23 cellular contexts compared by ENCODE assay signal in genomic region chr13:89205856-89206255, GRCh38.
A peak's percentile ranks its signal among the peaks of the same experiment; 100 is the strongest.
DNase-seq lines count a peak whose midpoint lies in the region; ATAC-seq and TF ChIP-seq lines count a peak whose summit lies in the region.
"Had no signal": no experiment of that assay in that cellular context is flagged by ENCODE, and none has a peak within 500 bp of the region (broad histone marks: within the 10 kb centered on the region; RNA-seq: fewer than 3 reads in every experiment).

No MANE protein-coding gene starts in this region.

- TF ChIP-seq CTCF in OCI-LY3 (IDR thresholded peaks at IDR 0.05; ENCODE audit: low read depth, low read length): no peak
- no peak for TF ChIP-seq CTCF in epithelial cell of esophagus (IDR thresholded peaks at IDR 0.05; ENCODE audit: insufficient read depth, low read depth, low read length, missing control alignments)
- TF ChIP-seq CTCF in GM13977 (IDR thresholded peaks at IDR 0.05; ENCODE audit: extremely low read depth, insufficient read depth, missing control alignments): no peak

- in situ Hi-C loops in GM13977 (cut with MboI; ENCODE audit: low pct_unique_long_range_greater_than_20kb, low sequenced_read_pairs, unreplicated experiment): no loop called here

- DNase-seq in SKM-1 (lab: John Stamatoyannopoulos, UW; ENCODE audit: unreplicated experiment) (peak; percentile 9), SKM-1 treated with dmso at 0.1 percent for 144 hours (lab: John Stamatoyannopoulos, UW; ENCODE audit: unreplicated experiment) (no peak), epithelial cell of esophagus (ENCODE audit: low read depth) (peak; percentile 59), GM13977 (ENCODE audit: low spot score) (no peak)
- DNase-seq in activated naive CD8-positive, alpha-beta T cell treated with anti-CD3 and anti-CD28 coated beads, Interleukin-2, amount 50 U/mL, for 24 hours: no peak
- DNase-seq in activated CD4-positive, alpha-beta T cell treated with anti-CD3 and anti-CD28 coated beads, Interleukin-2, amount 10 ng/mL, durations not matched to agents 7 days and 5 days: no peak
- DNase-seq: 8988T; CD8-positive, alpha-beta T cell; DND-41; GDM1; H7; NCI-H1048; NCI-H1436 treated with DMSO at 0.1 percent for 48 hours; NCI-H2029 treated with DMSO at 0.1 percent for 48 hours; NCI-H2171 treated with DMSO at 0.1 percent for 48 hours; NCI-H446 treated with DMSO at 0.1 percent for 48 hours; NCI-H774; Right ventricle myocardium superior; T-helper 2 cell had no signal

- CTCF ChIA-PET in activated CD4-positive, alpha-beta T cell treated with anti-CD3 and anti-CD28 coated beads, Interleukin-2, amount 10 ng/mL, durations not matched to agents 7 days and 5 days (lab: Charles Lee): no interaction called here

- H2AFZ ChIP-seq in OCI-LY3 (ENCODE audit: low read depth, low read length): peak overlapping the region; percentile 76

- POLR2A ChIA-PET in activated CD4-positive, alpha-beta T cell treated with anti-CD3 and anti-CD28 coated beads, Interleukin-2, amount 10 ng/mL, durations not matched to agents 7 days and 5 days (lab: Charles Lee): no interaction called here

- ATAC-seq in GM18519 (IDR thresholded peaks at IDR 0.05; ENCODE audit: low FRiP score, unreplicated experiment): no peak
- ATAC-seq in activated naive CD8-positive, alpha-beta T cell treated with anti-CD3 and anti-CD28 coated beads, Interleukin-2, amount 50 U/mL, for 24 hours: no peak
- ATAC-seq: CD8-positive, alpha-beta T cell; GM12878; SK-N-SH treated with all-trans-retinoic acid at 6 μM for 48 hours had no signal

- no peaks in the 10 kb centered on the region for H3K79me2 ChIP-seq in OCI-LY3 (ENCODE audit: low read length)

- no peaks in the 10 kb centered on the region for H3K36me3 ChIP-seq in OCI-LY3 (replicated peaks; ENCODE audit: low read depth, low read length)

- no peak overlapping the region for H3K27ac Mint-ChIP-seq in activated naive CD8-positive, alpha-beta T cell treated with anti-CD3 and anti-CD28 coated beads, Interleukin-2, amount 50 U/mL, for 24 hours
- H3K27ac Mint-ChIP-seq in activated CD4-positive, alpha-beta T cell treated with anti-CD3 and anti-CD28 coated beads, Interleukin-2, amount 10 ng/mL, durations not matched to agents 7 days and 5 days: no peak overlapping the region
- H3K27ac Mint-ChIP-seq: CD8-positive, alpha-beta T cell had no signal

- H3K4me1 Mint-ChIP-seq in activated naive CD8-positive, alpha-beta T cell treated with anti-CD3 and anti-CD28 coated beads, Interleukin-2, amount 50 U/mL, for 24 hours: no peaks in the 10 kb centered on the region
- no peaks in the 10 kb centered on the region for H3K4me1 Mint-ChIP-seq in activated CD4-positive, alpha-beta T cell treated with anti-CD3 and anti-CD28 coated beads, Interleukin-2, amount 10 ng/mL, durations not matched to agents 7 days and 5 days

- no peak overlapping the region for H3K4me3 ChIP-seq in OCI-LY3 (ENCODE audit: low read length)
- H3K4me3 ChIP-seq in epithelial cell of esophagus (ENCODE audit: low read length): no peak overlapping the region
- H3K4me3 ChIP-seq: GM12878 had no signal

- H3K9me3 ChIP-seq in OCI-LY3 (ENCODE audit: insufficient read depth, low read length): no peaks in the 10 kb centered on the region

- H3K9me3 Mint-ChIP-seq in activated naive CD8-positive, alpha-beta T cell treated with anti-CD3 and anti-CD28 coated beads, Interleukin-2, amount 50 U/mL, for 24 hours: peaks cover 9% of the 10 kb centered on the region
- H3K9me3 Mint-ChIP-seq in activated CD4-positive, alpha-beta T cell treated with anti-CD3 and anti-CD28 coated beads, Interleukin-2, amount 10 ng/mL, durations not matched to agents 7 days and 5 days: no peaks in the 10 kb centered on the region

- H3K27ac ChIP-seq in OCI-LY3 (ENCODE audit: low read length): no peak overlapping the region

- H3K36me3 Mint-ChIP-seq in activated naive CD8-positive, alpha-beta T cell treated with anti-CD3 and anti-CD28 coated beads, Interleukin-2, amount 50 U/mL, for 24 hours (ENCODE audit: low read depth): no peaks in the 10 kb centered on the region
- no peaks in the 10 kb centered on the region for H3K36me3 Mint-ChIP-seq in activated CD4-positive, alpha-beta T cell treated with anti-CD3 and anti-CD28 coated beads, Interleukin-2, amount 10 ng/mL, durations not matched to agents 7 days and 5 days (ENCODE audit: low read depth)
- H3K36me3 Mint-ChIP-seq: CD8-positive, alpha-beta T cell had no signal

- peak overlapping the region; percentile 27 for H3K4me2 ChIP-seq in OCI-LY3 (ENCODE audit: low read length)

- H3K27me3 ChIP-seq in OCI-LY3 (ENCODE audit: low read depth, low read length): no peaks in the 10 kb centered on the region

- no peak overlapping the region for H3K4me3 Mint-ChIP-seq in activated naive CD8-positive, alpha-beta T cell treated with anti-CD3 and anti-CD28 coated beads, Interleukin-2, amount 50 U/mL, for 24 hours
- H3K4me3 Mint-ChIP-seq in activated CD4-positive, alpha-beta T cell treated with anti-CD3 and anti-CD28 coated beads, Interleukin-2, amount 10 ng/mL, durations not matched to agents 7 days and 5 days: no peak overlapping the region
- H3K4me3 Mint-ChIP-seq: CD8-positive, alpha-beta T cell had no signal

- no peaks in the 10 kb centered on the region for H4K20me1 ChIP-seq in OCI-LY3 (ENCODE audit: insufficient read depth, low read length)

- H3K27me3 Mint-ChIP-seq in activated naive CD8-positive, alpha-beta T cell treated with anti-CD3 and anti-CD28 coated beads, Interleukin-2, amount 50 U/mL, for 24 hours: no peaks in the 10 kb centered on the region
- no peaks in the 10 kb centered on the region for H3K27me3 Mint-ChIP-seq in activated CD4-positive, alpha-beta T cell treated with anti-CD3 and anti-CD28 coated beads, Interleukin-2, amount 10 ng/mL, durations not matched to agents 7 days and 5 days

- no peak overlapping the region for H3K9ac ChIP-seq in OCI-LY3 (ENCODE audit: low read length)

- H3K4me1 ChIP-seq in OCI-LY3 (ENCODE audit: low read length): no peaks in the 10 kb centered on the region

Comparison
In these comparisons a context has a peak if more than half of its experiments do, and no peak if none do; other contexts are left out.
1. DNase-seq: peak in SKM-1 (single experiment) and epithelial cell of esophagus (single experiment); none in SKM-1 treated with dmso at 0.1 percent for 144 hours (single experiment), GM13977 (single experiment), activated naive CD8-positive, alpha-beta T cell treated with anti-CD3 and anti-CD28 coated beads, Interleukin-2, amount 50 U/mL, for 24 hours (single experiment) and activated CD4-positive, alpha-beta T cell treated with anti-CD3 and anti-CD28 coated beads, Interleukin-2, amount 10 ng/mL, durations not matched to agents 7 days and 5 days (single experiment).